In the genomic region with DNA sequence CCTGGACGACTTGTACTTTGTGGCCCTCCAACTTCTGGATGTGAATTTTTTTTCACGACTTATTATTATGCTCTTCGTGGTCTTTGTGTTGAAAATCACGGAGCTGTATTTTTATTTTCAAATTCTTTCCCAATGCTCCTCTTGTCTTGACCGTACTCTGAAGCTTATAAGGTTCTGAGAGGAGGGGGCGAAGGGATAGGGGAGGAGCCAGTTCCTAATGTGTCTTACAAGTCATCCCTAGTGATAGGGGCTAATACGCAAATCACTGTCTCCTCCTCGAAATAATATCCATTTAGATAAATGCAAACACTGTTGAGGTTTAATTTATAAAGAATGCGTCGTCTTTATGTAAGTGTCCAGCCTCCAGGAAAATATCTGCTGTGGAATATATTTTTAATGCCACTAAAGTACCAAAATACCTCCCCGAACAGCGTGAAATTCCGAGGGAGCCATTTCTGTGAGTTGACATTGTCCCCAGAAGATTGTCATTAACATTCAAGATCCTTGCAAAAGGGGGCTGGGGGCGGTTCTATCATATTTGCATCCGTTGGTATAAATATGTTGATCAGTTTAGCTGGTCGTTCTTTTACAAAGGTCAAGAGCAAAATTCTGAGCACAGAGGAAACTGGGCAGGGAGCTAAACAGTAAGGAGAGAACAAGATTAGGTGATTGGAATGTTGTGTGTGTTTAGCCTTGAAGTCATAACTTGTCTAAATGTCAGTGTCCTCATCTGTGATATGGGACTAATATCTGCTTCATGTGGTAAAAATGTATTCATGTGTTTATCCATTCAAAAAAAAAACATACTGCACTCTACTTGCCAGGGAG, we compare ENCODE assay signal across 8 cellular contexts. TPM values are rescaled to one million over a fixed set of nuclear protein-coding genes. Genes with fewer than 3 reads are reported as not detected.
DNase-seq lines count a peak whose midpoint lies in the region; ATAC-seq and TF ChIP-seq lines count a peak whose summit lies in the region.
"Had no signal": no experiment of that assay in that cellular context is flagged by ENCODE, and none has a peak within 500 bp of the region (broad histone marks: within the 10 kb centered on the region; RNA-seq: fewer than 3 reads in every experiment).

No MANE protein-coding gene starts in this region.

- H3K4me3 Mint-ChIP-seq in HFFc6: peak overlapping the region; percentile 95
- H3K4me3 Mint-ChIP-seq in activated naive CD8-positive, alpha-beta T cell treated with anti-CD3 and anti-CD28 coated beads, Interleukin-2, amount 50 U/mL, for 24 hours: peak overlapping the region; percentile 24
- peak overlapping the region in 1 of 2 donors; percentile 41 for H3K4me3 Mint-ChIP-seq in stimulated activated naive B cell treated with anti-CD40 and anti-IgM and Interleukin-4, amounts not matched to agents 10 μg/mL and 1 μg/mL and 100 μg/mL, for 72 hours
- H3K4me3 Mint-ChIP-seq in stimulated activated effector memory CD8-positive, alpha-beta T cell treated with anti-CD3 and anti-CD28 coated beads, Interleukin-12 subunit alpha, Interleukin-12 subunit beta, amount 100 ng/mL, for 72 hours: no peak overlapping the region

- H3K27ac Mint-ChIP-seq in HFFc6: peak overlapping the region; percentile 94
- H3K27ac Mint-ChIP-seq in activated naive CD8-positive, alpha-beta T cell treated with anti-CD3 and anti-CD28 coated beads, Interleukin-2, amount 50 U/mL, for 24 hours: no peak overlapping the region
- peak overlapping the region; percentile 59 for H3K27ac Mint-ChIP-seq in stimulated activated naive B cell treated with anti-CD40 and anti-IgM and Interleukin-4, amounts not matched to agents 10 μg/mL and 1 μg/mL and 100 μg/mL, for 72 hours
- no peak overlapping the region for H3K27ac Mint-ChIP-seq in stimulated activated effector memory CD8-positive, alpha-beta T cell treated with anti-CD3 and anti-CD28 coated beads, Interleukin-12 subunit alpha, Interleukin-12 subunit beta, amount 100 ng/mL, for 72 hours

- H3K27me3 Mint-ChIP-seq in HFFc6 (ENCODE audit: insufficient read depth): peaks cover 7% of the 10 kb centered on the region
- H3K27me3 Mint-ChIP-seq in activated naive CD8-positive, alpha-beta T cell treated with anti-CD3 and anti-CD28 coated beads, Interleukin-2, amount 50 U/mL, for 24 hours: peaks cover 43% of the 10 kb centered on the region
- H3K27me3 Mint-ChIP-seq in stimulated activated naive B cell treated with anti-CD40 and anti-IgM and Interleukin-4, amounts not matched to agents 10 μg/mL and 1 μg/mL and 100 μg/mL, for 72 hours: peaks cover 40 to 67% of the 10 kb centered on the region in 2 donors

- no peak for ATAC-seq in activated naive CD8-positive, alpha-beta T cell treated with anti-CD3 and anti-CD28 coated beads, Interleukin-2, amount 50 U/mL, for 24 hours
- no peak for ATAC-seq in stimulated activated naive B cell treated with anti-CD40 and anti-IgM and Interleukin-4, amounts not matched to agents 10 μg/mL and 1 μg/mL and 100 μg/mL, for 72 hours (replicated peaks)
- no peak for ATAC-seq in stimulated activated effector memory CD8-positive, alpha-beta T cell treated with anti-CD3 and anti-CD28 coated beads, Interleukin-12 subunit alpha, Interleukin-12 subunit beta, amount 100 ng/mL, for 72 hours

- H3K36me3 Mint-ChIP-seq in HFFc6 (ENCODE audit: low read depth): peaks cover 28% of the 10 kb centered on the region
- H3K36me3 Mint-ChIP-seq in activated naive CD8-positive, alpha-beta T cell treated with anti-CD3 and anti-CD28 coated beads, Interleukin-2, amount 50 U/mL, for 24 hours (ENCODE audit: low read depth): no peaks in the 10 kb centered on the region
- H3K36me3 Mint-ChIP-seq in stimulated activated naive B cell treated with anti-CD40 and anti-IgM and Interleukin-4, amounts not matched to agents 10 μg/mL and 1 μg/mL and 100 μg/mL, for 72 hours: no peaks in the 10 kb centered on the region
- no peaks in the 10 kb centered on the region for H3K36me3 Mint-ChIP-seq in stimulated activated effector memory CD8-positive, alpha-beta T cell treated with anti-CD3 and anti-CD28 coated beads, Interleukin-12 subunit alpha, Interleukin-12 subunit beta, amount 100 ng/mL, for 72 hours

- TF ChIP-seq CTCF in HFFc6 (IDR thresholded peaks at IDR 0.05): no peak

- H3K9me3 Mint-ChIP-seq in HFFc6: no peaks in the 10 kb centered on the region
- peaks cover under 1% of the 10 kb centered on the region for H3K9me3 Mint-ChIP-seq in activated naive CD8-positive, alpha-beta T cell treated with anti-CD3 and anti-CD28 coated beads, Interleukin-2, amount 50 U/mL, for 24 hours
- H3K9me3 Mint-ChIP-seq in stimulated activated naive B cell treated with anti-CD40 and anti-IgM and Interleukin-4, amounts not matched to agents 10 μg/mL and 1 μg/mL and 100 μg/mL, for 72 hours: peaks cover 0 to 1% of the 10 kb centered on the region in 2 donors
- no peaks in the 10 kb centered on the region for H3K9me3 Mint-ChIP-seq in stimulated activated effector memory CD8-positive, alpha-beta T cell treated with anti-CD3 and anti-CD28 coated beads, Interleukin-12 subunit alpha, Interleukin-12 subunit beta, amount 100 ng/mL, for 72 hours

- DNase-seq in HFFc6 (no peak), iris pigment epithelial cell (ENCODE audit: low read depth) (peak; percentile 50), SKM-1 treated with dmso at 0.1 percent for 144 hours (lab: John Stamatoyannopoulos, UW; ENCODE audit: unreplicated experiment) (no peak), GM19240 (ENCODE audit: insufficient read length, low spot score) (no peak)
- no peak for DNase-seq in activated naive CD8-positive, alpha-beta T cell treated with anti-CD3 and anti-CD28 coated beads, Interleukin-2, amount 50 U/mL, for 24 hours
- DNase-seq in stimulated activated naive B cell treated with anti-CD40 and anti-IgM and Interleukin-4, amounts not matched to agents 10 μg/mL and 1 μg/mL and 100 μg/mL, for 72 hours: no peak
- DNase-seq in stimulated activated effector memory CD8-positive, alpha-beta T cell treated with anti-CD3 and anti-CD28 coated beads, Interleukin-12 subunit alpha, Interleukin-12 subunit beta, amount 100 ng/mL, for 72 hours (ENCODE audit: low spot score in 2 of 2): no peak
- DNase-seq: NCI-H2029 treated with DMSO at 0.1 percent for 48 hours had no signal

- H3K4me1 Mint-ChIP-seq in HFFc6 (ENCODE audit: low read depth): peaks cover 32% of the 10 kb centered on the region
- H3K4me1 Mint-ChIP-seq in activated naive CD8-positive, alpha-beta T cell treated with anti-CD3 and anti-CD28 coated beads, Interleukin-2, amount 50 U/mL, for 24 hours: peaks cover 15% of the 10 kb centered on the region
- peaks cover 2 to 18% of the 10 kb centered on the region in 2 donors for H3K4me1 Mint-ChIP-seq in stimulated activated naive B cell treated with anti-CD40 and anti-IgM and Interleukin-4, amounts not matched to agents 10 μg/mL and 1 μg/mL and 100 μg/mL, for 72 hours
- H3K4me1 Mint-ChIP-seq in stimulated activated effector memory CD8-positive, alpha-beta T cell treated with anti-CD3 and anti-CD28 coated beads, Interleukin-12 subunit alpha, Interleukin-12 subunit beta, amount 100 ng/mL, for 72 hours: no peaks in the 10 kb centered on the region

RNA-seq across cellular contexts. Expression of gene FAT1, which starts 3.7 kb away (rescaled TPM):
- 100 to 1,000 TPM; 238 to 483 (median 287) TPM for total RNA-seq in HFFc6 (2021; fragmentation: NEBNext Ultra II Directional; extraction: Animal tissue kit (Norgen Biotek cat#: 25700))

Comparison
In these comparisons a context has a peak if more than half of its experiments do, and no peak if none do; other contexts are left out.
1. H3K27ac Mint-ChIP-seq: peak in HFFc6 (single experiment) and stimulated activated naive B cell treated with anti-CD40 and anti-IgM and Interleukin-4, amounts not matched to agents 10 μg/mL and 1 μg/mL and 100 μg/mL, for 72 hours (single experiment); none in activated naive CD8-positive, alpha-beta T cell treated with anti-CD3 and anti-CD28 coated beads, Interleukin-2, amount 50 U/mL, for 24 hours (single experiment) and stimulated activated effector memory CD8-positive, alpha-beta T cell treated with anti-CD3 and anti-CD28 coated beads, Interleukin-12 subunit alpha, Interleukin-12 subunit beta, amount 100 ng/mL, for 72 hours (single experiment).